In genomic region chr9:81455417-81455816, GRCh38 we compare ENCODE assay signal across 25 cellular contexts.
"Had no signal": no experiment of that assay in that cellular context is flagged by ENCODE, and none has a peak within 500 bp of the region (broad histone marks: within the 10 kb centered on the region; RNA-seq: fewer than 3 reads in every experiment).

No MANE protein-coding gene starts in this region.

- H3K27ac ChIP-seq: breast epithelium, colonic mucosa, dorsolateral prefrontal cortex, esophagus muscularis mucosa, left lung, neural progenitor cell, transverse colon had no signal

- H2AFZ ChIP-seq: neural progenitor cell had no signal

- H3K4me3 ChIP-seq: breast epithelium, colonic mucosa, dorsolateral prefrontal cortex, esophagus muscularis mucosa, left lung, lung, neural progenitor cell, transverse colon had no signal

- H3K36me3 Mint-ChIP-seq: neural progenitor cell; stimulated activated memory B cell treated with anti-CD40 and anti-IgM and Interleukin-4, amounts not matched to agents 10 μg/mL and 1 μg/mL and 100 μg/mL, for 72 hours had no signal

- H3K4me3 Mint-ChIP-seq: activated CD4-positive, alpha-beta memory T cell treated with anti-CD3 and anti-CD28 coated beads, Interleukin-2, amount 10 ng/mL, durations not matched to agents 7 days and 5 days; activated CD4-positive, alpha-beta T cell treated with anti-CD3 and anti-CD28 coated beads, Interleukin-2, amount 10 ng/mL, durations not matched to agents 24 days and 14 days; activated naive CD8-positive, alpha-beta T cell treated with anti-CD3 and anti-CD28 coated beads, Interleukin-2, amount 50 U/mL, for 24 hours; activated T-helper 1 cell treated with anti-CD3 and anti-CD28 coated beads, Interleukin-12 subunit alpha, Interleukin-12 subunit beta, Interleukin-2, Interleukin-4 antibody, amounts not matched to agents 30 ng/mL and 10 ng/mL and 1 ng/mL, durations not matched to agents 14 hours and 24 hours and 36 hours; central memory CD8-positive, alpha-beta T cell; effector memory CD8-positive, alpha-beta T cell; naive thymus-derived CD8-positive, alpha-beta T cell; neural progenitor cell; stimulated activated memory B cell treated with anti-CD40 and anti-IgM and Interleukin-4, amounts not matched to agents 10 μg/mL and 1 μg/mL and 100 μg/mL, for 72 hours; T-helper 1 cell treated with Interleukin-12 subunit alpha and Interleukin-12 subunit beta and Interleukin-4 antibody, amounts not matched to agents 30 μg/mL and 1 μg/mL, for 36 hours had no signal

- H3K9ac ChIP-seq: neural progenitor cell had no signal

- ATAC-seq: activated naive CD8-positive, alpha-beta T cell treated with anti-CD3 and anti-CD28 coated beads, Interleukin-2, amount 50 U/mL, for 24 hours; effector memory CD8-positive, alpha-beta T cell; left lung; naive thymus-derived CD8-positive, alpha-beta T cell; sciatic nerve; stimulated activated memory B cell treated with anti-CD40 and anti-IgM and Interleukin-4, amounts not matched to agents 10 μg/mL and 1 μg/mL and 100 μg/mL, for 72 hours had no signal

- H3K9me3 Mint-ChIP-seq: activated CD4-positive, alpha-beta T cell treated with anti-CD3 and anti-CD28 coated beads, Interleukin-2, amount 10 ng/mL, durations not matched to agents 24 days and 14 days; activated T-helper 1 cell treated with anti-CD3 and anti-CD28 coated beads, Interleukin-12 subunit alpha, Interleukin-12 subunit beta, Interleukin-2, Interleukin-4 antibody, amounts not matched to agents 30 ng/mL and 10 ng/mL and 1 ng/mL, durations not matched to agents 14 hours and 24 hours and 36 hours; stimulated activated memory B cell treated with anti-CD40 and anti-IgM and Interleukin-4, amounts not matched to agents 10 μg/mL and 1 μg/mL and 100 μg/mL, for 72 hours had no signal

- DNase-seq: activated CD4-positive, alpha-beta memory T cell treated with anti-CD3 and anti-CD28 coated beads, Interleukin-2, amount 10 ng/mL, durations not matched to agents 7 days and 5 days; activated CD4-positive, alpha-beta T cell treated with anti-CD3 and anti-CD28 coated beads, Interleukin-2, amount 10 ng/mL, durations not matched to agents 24 days and 14 days; activated gamma-delta T cell; activated naive CD4-positive, alpha-beta T cell treated with anti-CD3 and anti-CD28 coated beads, Interleukin-2, amount 50 U/mL, for 16 hours; activated naive CD8-positive, alpha-beta T cell treated with anti-CD3 and anti-CD28 coated beads, Interleukin-2, amount 50 U/mL, for 24 hours; activated T-cell treated with anti-CD3 and anti-CD28 coated beads for 4 hours; aorta; colonic mucosa; dorsolateral prefrontal cortex; effector memory CD8-positive, alpha-beta T cell; left lung; naive thymus-derived CD8-positive, alpha-beta T cell; small intestine; stimulated activated CD4-positive, alpha-beta T cell treated with anti-CD3 and anti-CD28 coated beads, Interleukin-15, amount 100 ng/mL, for 24 hours; T1000; transverse colon had no signal

- H3K27me3 ChIP-seq: breast epithelium, colonic mucosa, esophagus muscularis mucosa, left lung, neural progenitor cell, transverse colon had no signal

- H3K9me3 ChIP-seq: breast epithelium, colonic mucosa, esophagus muscularis mucosa, left lung, transverse colon had no signal

- H3K4me1 ChIP-seq: breast epithelium, colonic mucosa, left lung, neural progenitor cell, transverse colon had no signal

- H3K27ac Mint-ChIP-seq: activated CD4-positive, alpha-beta memory T cell treated with anti-CD3 and anti-CD28 coated beads, Interleukin-2, amount 10 ng/mL, durations not matched to agents 7 days and 5 days; activated CD4-positive, alpha-beta T cell treated with anti-CD3 and anti-CD28 coated beads, Interleukin-2, amount 10 ng/mL, durations not matched to agents 24 days and 14 days; activated naive CD8-positive, alpha-beta T cell treated with anti-CD3 and anti-CD28 coated beads, Interleukin-2, amount 50 U/mL, for 24 hours; activated T-helper 1 cell treated with anti-CD3 and anti-CD28 coated beads, Interleukin-12 subunit alpha, Interleukin-12 subunit beta, Interleukin-2, Interleukin-4 antibody, amounts not matched to agents 30 ng/mL and 10 ng/mL and 1 ng/mL, durations not matched to agents 14 hours and 24 hours and 36 hours; effector memory CD8-positive, alpha-beta T cell; naive thymus-derived CD8-positive, alpha-beta T cell; neural progenitor cell; stimulated activated memory B cell treated with anti-CD40 and anti-IgM and Interleukin-4, amounts not matched to agents 10 μg/mL and 1 μg/mL and 100 μg/mL, for 72 hours; T-helper 1 cell treated with Interleukin-12 subunit alpha and Interleukin-12 subunit beta and Interleukin-4 antibody, amounts not matched to agents 30 μg/mL and 1 μg/mL, for 36 hours had no signal

- H3K4me2 ChIP-seq: neural progenitor cell had no signal

- H3K4me1 Mint-ChIP-seq: activated CD4-positive, alpha-beta memory T cell treated with anti-CD3 and anti-CD28 coated beads, Interleukin-2, amount 10 ng/mL, durations not matched to agents 7 days and 5 days; activated CD4-positive, alpha-beta T cell treated with anti-CD3 and anti-CD28 coated beads, Interleukin-2, amount 10 ng/mL, durations not matched to agents 24 days and 14 days; activated naive CD8-positive, alpha-beta T cell treated with anti-CD3 and anti-CD28 coated beads, Interleukin-2, amount 50 U/mL, for 24 hours; central memory CD8-positive, alpha-beta T cell; naive thymus-derived CD8-positive, alpha-beta T cell; stimulated activated memory B cell treated with anti-CD40 and anti-IgM and Interleukin-4, amounts not matched to agents 10 μg/mL and 1 μg/mL and 100 μg/mL, for 72 hours had no signal

- H3K36me3 ChIP-seq: breast epithelium, colonic mucosa, esophagus muscularis mucosa, left lung, neural progenitor cell, transverse colon had no signal

- H3K27me3 Mint-ChIP-seq: activated CD4-positive, alpha-beta memory T cell treated with anti-CD3 and anti-CD28 coated beads, Interleukin-2, amount 10 ng/mL, durations not matched to agents 7 days and 5 days; activated CD4-positive, alpha-beta T cell treated with anti-CD3 and anti-CD28 coated beads, Interleukin-2, amount 10 ng/mL, durations not matched to agents 24 days and 14 days; activated naive CD8-positive, alpha-beta T cell treated with anti-CD3 and anti-CD28 coated beads, Interleukin-2, amount 50 U/mL, for 24 hours; central memory CD8-positive, alpha-beta T cell; effector memory CD8-positive, alpha-beta T cell had no signal
